Comparison of ENCODE assay signal across 21 cellular contexts in genomic region chr7:155124706-155125105, GRCh38. TPM values are rescaled to one million over a fixed set of nuclear protein-coding genes. Genes with fewer than 3 reads are reported as not detected.
"Had no signal": no experiment of that assay in that cellular context is flagged by ENCODE, and none has a peak within 500 bp of the region (broad histone marks: within the 10 kb centered on the region; RNA-seq: fewer than 3 reads in every experiment).

No MANE protein-coding gene starts in this region.

- H3K9me3 ChIP-seq: neutrophil, thoracic aorta, transverse colon had no signal

- H3K27me3 ChIP-seq: esophagus squamous epithelium, neutrophil, transverse colon had no signal

- H3K4me1 ChIP-seq: esophagus squamous epithelium, gastroesophageal sphincter, sigmoid colon, transverse colon had no signal

- H3K36me3 ChIP-seq: esophagus squamous epithelium, gastroesophageal sphincter, neutrophil, sigmoid colon, thoracic aorta, transverse colon had no signal

- H3K27ac ChIP-seq: esophagus squamous epithelium, gastroesophageal sphincter, neutrophil, sigmoid colon, skin epidermis, thoracic aorta, transverse colon had no signal

- H3K4me3 ChIP-seq: esophagus squamous epithelium, gastroesophageal sphincter, lung, sigmoid colon, skin epidermis, thoracic aorta, transverse colon had no signal

- DNase-seq: effector memory CD8-positive, alpha-beta T cell; esophagus squamous epithelium; foreskin fibroblast; glutamatergic neuron; islet precursor cell; mesenchymal stem cell; naive B cell; sigmoid colon; stimulated activated naive CD8-positive, alpha-beta T cell treated with anti-CD3 and anti-CD28 coated beads, Interleukin-15, amount 100 ng/mL, for 72 hours; transverse colon had no signal

RNA-seq across cellular contexts. Expression of gene HTR5A, which starts 54.6 kb away (rescaled TPM):
- total RNA-seq: epithelial cell of proximal tubule, esophagus squamous epithelium, gastroesophageal sphincter, left lobe of liver, lung, osteoblast, pulmonary artery endothelial cell, sigmoid colon, subcutaneous adipose tissue, thoracic aorta, transverse colon, ureter had no signal
- polyA plus RNA-seq: lung, sigmoid colon had no signal
